1 cellular context compared by ENCODE assay signal in genomic region chr11:72793452-72794367, GRCh38.
TF ChIP-seq lines count a peak whose summit lies in the region.

A gene with protein sequence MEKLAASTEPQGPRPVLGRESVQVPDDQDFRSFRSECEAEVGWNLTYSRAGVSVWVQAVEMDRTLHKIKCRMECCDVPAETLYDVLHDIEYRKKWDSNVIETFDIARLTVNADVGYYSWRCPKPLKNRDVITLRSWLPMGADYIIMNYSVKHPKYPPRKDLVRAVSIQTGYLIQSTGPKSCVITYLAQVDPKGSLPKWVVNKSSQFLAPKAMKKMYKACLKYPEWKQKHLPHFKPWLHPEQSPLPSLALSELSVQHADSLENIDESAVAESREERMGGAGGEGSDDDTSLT (minus strand): TSS chr11:72794047. CDS start chr11:72781181, 12,866 bp downstream.

TF ChIP-seq in HEK293, 187 proteins besides CTCF, POLR2A, EP300 and RAD21 (continued from another document and continues in another):
- TF ChIP-seq, protein P1, sequence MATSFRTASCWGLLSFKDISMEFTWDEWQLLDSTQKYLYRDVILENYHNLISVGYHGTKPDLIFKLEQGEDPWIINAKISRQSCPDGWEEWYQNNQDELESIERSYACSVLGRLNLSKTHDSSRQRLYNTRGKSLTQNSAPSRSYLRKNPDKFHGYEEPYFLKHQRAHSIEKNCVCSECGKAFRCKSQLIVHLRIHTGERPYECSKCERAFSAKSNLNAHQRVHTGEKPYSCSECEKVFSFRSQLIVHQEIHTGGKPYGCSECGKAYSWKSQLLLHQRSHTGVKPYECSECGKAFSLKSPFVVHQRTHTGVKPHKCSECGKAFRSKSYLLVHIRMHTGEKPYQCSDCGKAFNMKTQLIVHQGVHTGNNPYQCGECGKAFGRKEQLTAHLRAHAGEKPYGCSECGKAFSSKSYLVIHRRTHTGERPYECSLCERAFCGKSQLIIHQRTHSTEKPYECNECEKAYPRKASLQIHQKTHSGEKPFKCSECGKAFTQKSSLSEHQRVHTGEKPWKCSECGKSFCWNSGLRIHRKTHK (tag by site-specific recombination; IDR thresholded peaks at IDR 0.05): no peak
- TF ChIP-seq, protein P2, sequence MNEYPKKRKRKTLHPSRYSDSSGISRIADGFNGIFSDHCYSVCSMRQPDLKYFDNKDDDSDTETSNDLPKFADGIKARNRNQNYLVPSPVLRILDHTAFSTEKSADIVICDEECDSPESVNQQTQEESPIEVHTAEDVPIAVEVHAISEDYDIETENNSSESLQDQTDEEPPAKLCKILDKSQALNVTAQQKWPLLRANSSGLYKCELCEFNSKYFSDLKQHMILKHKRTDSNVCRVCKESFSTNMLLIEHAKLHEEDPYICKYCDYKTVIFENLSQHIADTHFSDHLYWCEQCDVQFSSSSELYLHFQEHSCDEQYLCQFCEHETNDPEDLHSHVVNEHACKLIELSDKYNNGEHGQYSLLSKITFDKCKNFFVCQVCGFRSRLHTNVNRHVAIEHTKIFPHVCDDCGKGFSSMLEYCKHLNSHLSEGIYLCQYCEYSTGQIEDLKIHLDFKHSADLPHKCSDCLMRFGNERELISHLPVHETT (tag by site-specific recombination; IDR thresholded peaks at IDR 0.05): peak; percentile 64; the same call in 1 of the 2 replicates
- no peak for TF ChIP-seq ZNF121 (tag by site-specific recombination; IDR thresholded peaks at IDR 0.05)
- no peak for TF ChIP-seq ZNF404 (tag by site-specific recombination; IDR thresholded peaks at IDR 0.05)
- no peak for TF ChIP-seq BCL11A (tag by site-specific recombination; IDR thresholded peaks at IDR 0.05; ENCODE audit: low read depth)
- TF ChIP-seq ZIC2 (tag by site-specific recombination; IDR thresholded peaks at IDR 0.05): 0 out of 2 replicates have a peak, but pooled peaks have one; percentile 15
- TF ChIP-seq GFI1B (tag by site-specific recombination; IDR thresholded peaks at IDR 0.05): no peak
- TF ChIP-seq ZNF350 (tag by site-specific recombination; IDR thresholded peaks at IDR 0.05): no peak
- TF ChIP-seq ZNF837 (tag by site-specific recombination; IDR thresholded peaks at IDR 0.05): no peak
- peak; percentile 95 for TF ChIP-seq ZNF76 (tag by site-specific recombination; IDR thresholded peaks at IDR 0.05; ENCODE audit: borderline replicate concordance, low read depth)
- no peak for TF ChIP-seq GLI4 (tag by site-specific recombination; IDR thresholded peaks at IDR 0.05)
- TF ChIP-seq ZNF221 (tag by site-specific recombination; IDR thresholded peaks at IDR 0.05; ENCODE audit: borderline replicate concordance): no peak
- no peak for TF ChIP-seq ZNF146 (tag by site-specific recombination; IDR thresholded peaks at IDR 0.05)
- TF ChIP-seq MEIS1 (CRISPR knock-in tag; IDR thresholded peaks at IDR 0.05; ENCODE audit: borderline replicate concordance): no peak
- TF ChIP-seq ZBTB48 (tag by site-specific recombination; IDR thresholded peaks at IDR 0.05): peak; percentile 82
- no peak for TF ChIP-seq ZNF223 (tag by site-specific recombination; IDR thresholded peaks at IDR 0.05)
- TF ChIP-seq HOXC10 (CRISPR knock-in tag; IDR thresholded peaks at IDR 0.05): no peak
- TF ChIP-seq MZF1 (tag by site-specific recombination; IDR thresholded peaks at IDR 0.05; ENCODE audit: borderline replicate concordance): no peak
- TF ChIP-seq HOXD13 (CRISPR knock-in tag; IDR thresholded peaks at IDR 0.05; ENCODE audit: borderline replicate concordance): no peak
- TF ChIP-seq ZNF138 (tag by site-specific recombination; IDR thresholded peaks at IDR 0.05; ENCODE audit: borderline replicate concordance): no peak
- TF ChIP-seq ATF2 (tag by site-specific recombination; IDR thresholded peaks at IDR 0.05; ENCODE audit: low read depth): no peak
- TF ChIP-seq GLI2 (tag by site-specific recombination; IDR thresholded peaks at IDR 0.05; ENCODE audit: borderline replicate concordance, low read depth): no peak
- no peak for TF ChIP-seq TRIM28 (IDR thresholded peaks at IDR 0.05; ENCODE audit: borderline replicate concordance, low read length)
- TF ChIP-seq ZEB2 (tag by site-specific recombination; IDR thresholded peaks at IDR 0.05): peak; percentile 86
- no peak for TF ChIP-seq ZNF423 (tag by site-specific recombination; IDR thresholded peaks at IDR 0.05)
- peak; percentile 6; the same call in 1 of the 2 replicates for TF ChIP-seq ZNF654 (tag by site-specific recombination; IDR thresholded peaks at IDR 0.05; ENCODE audit: low read depth)
- TF ChIP-seq ZNF23 (tag by site-specific recombination; IDR thresholded peaks at IDR 0.05; ENCODE audit: borderline replicate concordance): no peak
- TF ChIP-seq ELK4 (IDR thresholded peaks at IDR 0.05; ENCODE audit: borderline replicate concordance, low read depth, low read length): no peak
- TF ChIP-seq ZNF280D (tag by site-specific recombination; IDR thresholded peaks at IDR 0.05): no peak
- TF ChIP-seq, protein P3, sequence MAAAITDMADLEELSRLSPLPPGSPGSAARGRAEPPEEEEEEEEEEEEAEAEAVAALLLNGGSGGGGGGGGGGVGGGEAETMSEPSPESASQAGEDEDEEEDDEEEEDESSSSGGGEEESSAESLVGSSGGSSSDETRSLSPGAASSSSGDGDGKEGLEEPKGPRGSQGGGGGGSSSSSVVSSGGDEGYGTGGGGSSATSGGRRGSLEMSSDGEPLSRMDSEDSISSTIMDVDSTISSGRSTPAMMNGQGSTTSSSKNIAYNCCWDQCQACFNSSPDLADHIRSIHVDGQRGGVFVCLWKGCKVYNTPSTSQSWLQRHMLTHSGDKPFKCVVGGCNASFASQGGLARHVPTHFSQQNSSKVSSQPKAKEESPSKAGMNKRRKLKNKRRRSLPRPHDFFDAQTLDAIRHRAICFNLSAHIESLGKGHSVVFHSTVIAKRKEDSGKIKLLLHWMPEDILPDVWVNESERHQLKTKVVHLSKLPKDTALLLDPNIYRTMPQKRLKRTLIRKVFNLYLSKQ (tag by site-specific recombination; IDR thresholded peaks at IDR 0.05; ENCODE audit: borderline replicate concordance): no peak
- no peak for TF ChIP-seq ZNF585B (tag by site-specific recombination; IDR thresholded peaks at IDR 0.05)
- no peak for TF ChIP-seq ZNF776 (tag by site-specific recombination; IDR thresholded peaks at IDR 0.05; ENCODE audit: borderline replicate concordance)
- no peak for TF ChIP-seq WT1 (tag by site-specific recombination; IDR thresholded peaks at IDR 0.05)
- 0 out of 2 replicates have a peak, but pooled peaks have one; percentile 48 for TF ChIP-seq ZFP69B (tag by site-specific recombination; IDR thresholded peaks at IDR 0.05)
- TF ChIP-seq ZNF302 (tag by site-specific recombination; IDR thresholded peaks at IDR 0.05; ENCODE audit: low read depth): no peak
- no peak for TF ChIP-seq ZBTB10 (tag by site-specific recombination; IDR thresholded peaks at IDR 0.05)
- no peak for TF ChIP-seq ZNF488 (tag by site-specific recombination; IDR thresholded peaks at IDR 0.05)
- no peak for TF ChIP-seq ZNF544 (tag by site-specific recombination; IDR thresholded peaks at IDR 0.05)
- no peak for TF ChIP-seq ZNF626 (tag by site-specific recombination; IDR thresholded peaks at IDR 0.05)
- peak; percentile 73; the same call in 1 of the 2 replicates for TF ChIP-seq ZFP37 (tag by site-specific recombination; IDR thresholded peaks at IDR 0.05)
- no peak for TF ChIP-seq REPIN1 (tag by site-specific recombination; IDR thresholded peaks at IDR 0.05; ENCODE audit: low read depth)
- no peak for TF ChIP-seq ZNF768 (tag by site-specific recombination; IDR thresholded peaks at IDR 0.05)
- no peak for TF ChIP-seq ZNF48 (tag by site-specific recombination; IDR thresholded peaks at IDR 0.05)
- TF ChIP-seq, protein P4, sequence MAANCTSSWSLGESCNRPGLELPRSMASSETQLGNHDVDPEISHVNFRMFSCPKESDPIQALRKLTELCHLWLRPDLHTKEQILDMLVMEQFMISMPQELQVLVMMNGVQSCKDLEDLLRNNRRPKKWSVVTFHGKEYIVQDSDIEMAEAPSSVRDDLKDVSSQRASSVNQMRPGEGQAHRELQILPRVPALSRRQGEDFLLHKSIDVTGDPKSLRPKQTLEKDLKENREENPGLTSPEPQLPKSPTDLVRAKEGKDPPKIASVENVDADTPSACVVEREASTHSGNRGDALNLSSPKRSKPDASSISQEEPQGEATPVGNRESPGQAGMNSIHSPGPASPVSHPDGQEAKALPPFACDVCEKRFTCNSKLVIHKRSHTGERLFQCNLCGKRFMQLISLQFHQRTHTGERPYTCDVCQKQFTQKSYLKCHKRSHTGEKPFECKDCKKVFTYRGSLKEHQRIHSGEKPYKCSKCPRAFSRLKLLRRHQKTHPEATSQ (tag by site-specific recombination; IDR thresholded peaks at IDR 0.05): no peak
- TF ChIP-seq ZNF600 (tag by site-specific recombination; IDR thresholded peaks at IDR 0.05): peak; percentile 100
- peak; percentile 85 for TF ChIP-seq YY2 (tag by site-specific recombination; IDR thresholded peaks at IDR 0.05)
- TF ChIP-seq ZFP3 (tag by site-specific recombination; IDR thresholded peaks at IDR 0.05; ENCODE audit: low read depth): no peak
- TF ChIP-seq GLIS1 (tag by site-specific recombination; IDR thresholded peaks at IDR 0.05): peak; percentile 37; the same call in 1 of the 2 replicates
- no peak for TF ChIP-seq ZNF174 (tag by site-specific recombination; IDR thresholded peaks at IDR 0.05)
- peak; percentile 61; the same call in 1 of the 2 replicates for TF ChIP-seq ZSCAN30 (tag by site-specific recombination; IDR thresholded peaks at IDR 0.05)
